ENCODE assay signal across 8 cellular contexts in the genomic region with DNA sequence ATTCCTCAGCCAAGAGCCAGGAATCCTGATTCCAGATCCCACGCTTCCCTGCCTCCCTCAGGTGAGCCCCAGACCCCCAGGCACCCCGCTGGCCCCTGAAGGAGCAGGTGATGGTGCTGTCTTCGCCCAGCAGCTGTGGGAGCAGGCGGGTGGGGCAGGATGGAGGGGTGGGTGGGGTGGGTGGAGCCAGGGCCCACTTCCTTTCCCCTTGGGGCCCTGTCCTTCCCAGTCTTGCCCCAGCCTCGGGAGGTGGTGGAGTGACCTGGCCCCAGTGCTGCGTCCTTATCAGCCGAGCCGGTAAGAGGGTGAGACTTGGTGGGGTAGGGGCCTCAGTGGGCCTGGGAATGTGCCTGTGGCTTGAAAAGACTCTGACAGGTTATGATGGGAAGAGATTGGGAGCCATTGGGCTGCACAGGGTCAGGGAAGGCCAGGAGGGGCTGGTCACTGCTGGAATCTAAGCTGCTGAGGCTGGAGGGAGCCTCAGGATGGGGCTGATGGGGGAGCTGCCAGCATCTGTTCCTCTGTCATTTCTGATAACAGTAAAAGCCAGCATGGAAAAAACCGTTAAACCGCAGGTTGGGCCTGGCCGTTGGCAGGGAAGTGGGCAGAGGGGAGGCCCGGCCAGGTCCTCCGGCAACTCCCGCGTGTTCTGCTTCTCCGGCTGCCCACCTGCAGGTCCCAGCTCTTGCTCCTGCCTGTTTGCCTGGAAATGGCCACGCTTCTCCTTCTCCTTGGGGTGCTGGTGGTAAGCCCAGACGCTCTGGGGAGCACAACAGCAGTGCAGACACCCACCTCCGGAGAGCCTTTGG. TPM values are rescaled to one million over a fixed set of nuclear protein-coding genes. Genes with fewer than 3 reads are reported as not detected.
DNase-seq lines count a peak whose midpoint lies in the region; ATAC-seq and TF ChIP-seq lines count a peak whose summit lies in the region.

A gene with protein sequence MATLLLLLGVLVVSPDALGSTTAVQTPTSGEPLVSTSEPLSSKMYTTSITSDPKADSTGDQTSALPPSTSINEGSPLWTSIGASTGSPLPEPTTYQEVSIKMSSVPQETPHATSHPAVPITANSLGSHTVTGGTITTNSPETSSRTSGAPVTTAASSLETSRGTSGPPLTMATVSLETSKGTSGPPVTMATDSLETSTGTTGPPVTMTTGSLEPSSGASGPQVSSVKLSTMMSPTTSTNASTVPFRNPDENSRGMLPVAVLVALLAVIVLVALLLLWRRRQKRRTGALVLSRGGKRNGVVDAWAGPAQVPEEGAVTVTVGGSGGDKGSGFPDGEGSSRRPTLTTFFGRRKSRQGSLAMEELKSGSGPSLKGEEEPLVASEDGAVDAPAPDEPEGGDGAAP (plus strand): TSS at position 228 of the 809 bp plus-strand sequence. CDS start 482 bp downstream, at position 710.

- H3K27me3 Mint-ChIP-seq in activated naive CD8-positive, alpha-beta T cell treated with anti-CD3 and anti-CD28 coated beads for 36 hours: no peaks in the 10 kb centered on the region
- peaks cover 14% of the 10 kb centered on the region for H3K27me3 Mint-ChIP-seq in Calu3 (ENCODE audit: unreplicated experiment)

- peak within 1 kb of the TSS; percentile 93 for H3K4me3 Mint-ChIP-seq in activated naive CD8-positive, alpha-beta T cell treated with anti-CD3 and anti-CD28 coated beads for 36 hours
- H3K4me3 Mint-ChIP-seq in Calu3 (ENCODE audit: low read depth, unreplicated experiment): no peak within 1 kb of the TSS

- TF ChIP-seq POLR2A in GM19099 (IDR thresholded peaks at IDR 0.05; ENCODE audit: extremely low read depth, insufficient read length, low read depth): peak; percentile 80

- H3K27ac Mint-ChIP-seq in activated naive CD8-positive, alpha-beta T cell treated with anti-CD3 and anti-CD28 coated beads for 36 hours: peak within 1 kb of the TSS; percentile 94
- no peak within 1 kb of the TSS for H3K27ac Mint-ChIP-seq in Calu3 (ENCODE audit: unreplicated experiment)

- H4K20me1 ChIP-seq in OCI-LY7 (ENCODE audit: insufficient read depth, low read length): no peaks in the 10 kb centered on the region

- CTCF ChIA-PET in OCI-LY7 (lab: Charles Lee; ENCODE audit: unreplicated experiment): interaction anchor here (0.5 kb wide), 1 partner anchor 49 kb away, joined by 4 read pairs; no protein-coding TSS in a partner anchor
- CTCF ChIA-PET in Calu3 (lab: Charles Lee): interaction anchor here (0.6 to 1.6 kb wide), 2 partner anchors 12 to 642 kb away, joined by 3 read pairs; no protein-coding TSS in a partner anchor

- peak; percentile 69 for DNase-seq in OCI-LY7 (ENCODE audit: low spot score)
- peak; percentile 61 for DNase-seq in activated naive CD8-positive, alpha-beta T cell treated with anti-CD3 and anti-CD28 coated beads for 36 hours
- DNase-seq in stimulated activated CD4-positive, alpha-beta T cell treated with anti-CD3 and anti-CD28 coated beads, Interleukin-15, amount 100 ng/mL, for 24 hours: peak; percentile 72
- DNase-seq in Calu3: no peak
- no peak for DNase-seq in globus pallidus (ENCODE audit: low spot score)
- DNase-seq in epidermal melanocyte (ENCODE audit: insufficient read length, low spot score): no peak

- TF ChIP-seq CTCF in OCI-LY7 (conservative IDR thresholded peaks at IDR 0.05; ENCODE audit: low read length) (no peak), Calu3 (IDR thresholded peaks at IDR 0.05; ENCODE audit: unreplicated experiment) (no peak)

- no peak for ATAC-seq in HG03159 (IDR thresholded peaks at IDR 0.05; ENCODE audit: unreplicated experiment)

- H3K4me3 ChIP-seq in OCI-LY7 (ENCODE audit: low read depth, low read length, poor library complexity, severe bottlenecking): peak within 1 kb of the TSS; percentile 78

- no peaks in the 10 kb centered on the region for H3K9me3 ChIP-seq in OCI-LY7 (ENCODE audit: low read length)

- H3K4me2 ChIP-seq in OCI-LY7 (ENCODE audit: low read length): peak within 1 kb of the TSS; percentile 99

- peak within 1 kb of the TSS; percentile 81 for H3K27ac ChIP-seq in OCI-LY7 (ENCODE audit: low read depth, low read length, poor library complexity, severe bottlenecking)

- peaks cover 53% of the 10 kb centered on the region for H3K4me1 Mint-ChIP-seq in activated naive CD8-positive, alpha-beta T cell treated with anti-CD3 and anti-CD28 coated beads for 36 hours
- H3K4me1 Mint-ChIP-seq in Calu3 (ENCODE audit: low read depth, unreplicated experiment): peaks cover 8% of the 10 kb centered on the region

- no peaks in the 10 kb centered on the region for H3K9me2 ChIP-seq in OCI-LY7 (ENCODE audit: insufficient read depth, low read length)

- peaks cover 43% of the 10 kb centered on the region for H3K36me3 Mint-ChIP-seq in activated naive CD8-positive, alpha-beta T cell treated with anti-CD3 and anti-CD28 coated beads for 36 hours
- no peaks in the 10 kb centered on the region for H3K36me3 Mint-ChIP-seq in Calu3 (ENCODE audit: insufficient read depth, unreplicated experiment)

- H3K36me3 ChIP-seq in OCI-LY7 (ENCODE audit: insufficient read depth, low read length): peaks cover 11% of the 10 kb centered on the region; the same call in 1 of the 2 replicates

- BruUV-seq in OCI-LY7 (replicated peaks; lab: Mats Ljungman, UMichigan) (no TSS peak), Calu3 (replicated peaks; lab: Mats Ljungman, UMichigan) (no TSS peak)

- no peaks in the 10 kb centered on the region for H3K9me3 Mint-ChIP-seq in activated naive CD8-positive, alpha-beta T cell treated with anti-CD3 and anti-CD28 coated beads for 36 hours
- no peaks in the 10 kb centered on the region for H3K9me3 Mint-ChIP-seq in Calu3 (ENCODE audit: low read depth, unreplicated experiment)

- H2AFZ ChIP-seq in OCI-LY7 (ENCODE audit: low read length): peak within 1 kb of the TSS; percentile 79

- H3K79me2 ChIP-seq in OCI-LY7 (ENCODE audit: insufficient read depth, low read depth, low read length): peaks cover 58% of the 10 kb centered on the region

- intact Hi-C loops in OCI-LY7 (cut with micrococcal nuclease; ENCODE audit: unreplicated experiment) (loop anchor here (5.0 to 10.0 kb wide), 2 partner anchors 36 to 58 kb away; no protein-coding TSS in a partner anchor), Calu3 (cut with micrococcal nuclease; ENCODE audit: unreplicated experiment) (no loop called here)

- H3K4me1 ChIP-seq in OCI-LY7 (ENCODE audit: insufficient read depth, low read length, poor library complexity, severe bottlenecking): peaks cover 39% of the 10 kb centered on the region

- POLR2A ChIA-PET in OCI-LY7 (lab: Charles Lee): interaction anchor here (0.6 to 1.1 kb wide), 6 partner anchors 9 to 332 kb away, joined by 3 to 5 read pairs (median 4); a partner anchor contains a TSS

RNA-seq across cellular contexts. Expression of the gene that starts here (rescaled TPM):
- 43.6 and 59.4 TPM in 2 replicates for total RNA-seq in OCI-LY7 (2014; rRNA removed; shearing (Covaris generic))
- total RNA-seq in OCI-LY7 (2022): 87.6 and 90.5 TPM in 2 replicates
- 100 to 1,000 TPM; 122 TPM for total RNA-seq in activated naive CD8-positive, alpha-beta T cell treated with anti-CD3 and anti-CD28 coated beads for 36 hours
- not detected in 2 replicates for total RNA-seq in Calu3 (2022)

Comparison
In these comparisons a context has a peak if more than half of its experiments do, and no peak if none do; other contexts are left out.
1. RNA of the gene that starts here (total RNA-seq): 122 TPM in activated naive CD8-positive, alpha-beta T cell treated with anti-CD3 and anti-CD28 coated beads for 36 hours and 43.6 to 90.5 TPM in OCI-LY7; not detected in Calu3; every median in the first group is over 10 times any median in the second.
2. DNase-seq: peak in OCI-LY7 (single experiment), activated naive CD8-positive, alpha-beta T cell treated with anti-CD3 and anti-CD28 coated beads for 36 hours (single experiment) and stimulated activated CD4-positive, alpha-beta T cell treated with anti-CD3 and anti-CD28 coated beads, Interleukin-15, amount 100 ng/mL, for 24 hours (single experiment); none in Calu3 (single experiment), globus pallidus (single experiment) and epidermal melanocyte (single experiment).